2 cellular contexts compared by ENCODE assay signal in genomic region chr3:190847423-190847822, GRCh38.
TF ChIP-seq lines count a peak whose summit lies in the region.

No MANE protein-coding gene starts in this region.

TF ChIP-seq in H1, 55 proteins besides CTCF, POLR2A, EP300 and RAD21:
- TF ChIP-seq ASH2L (IDR thresholded peaks at IDR 0.05; ENCODE audit: low read length) (no peak), SRF (IDR thresholded peaks at IDR 0.05; ENCODE audit: low read depth, low read length) (peak; percentile 65; the same call in 1 of the 2 replicates), CBX5 (IDR thresholded peaks at IDR 0.05; ENCODE audit: low read depth, low read length) (no peak)
TF ChIP-seq in H1: peak in this region for 1.

TF ChIP-seq in SK-N-SH, 30 proteins besides CTCF, POLR2A, EP300 and RAD21:
- TF ChIP-seq GATA2 (CRISPR knock-in tag; IDR thresholded peaks at IDR 0.05) (no peak), MXI1 (IDR thresholded peaks at IDR 0.05; ENCODE audit: low read depth, low read length) (no peak), FOSL2 (IDR thresholded peaks at IDR 0.05; ENCODE audit: borderline replicate concordance, low read depth) (no peak), SMC3 (IDR thresholded peaks at IDR 0.05; ENCODE audit: low read depth, low read length) (no peak), YY1 (IDR thresholded peaks at IDR 0.05; ENCODE audit: low read depth) (no peak)
